In genomic region chr10:46941091-46941490, GRCh38 we compare ENCODE assay signal across 1 cellular context. TPM values are rescaled to one million over a fixed set of nuclear protein-coding genes. Genes with fewer than 3 reads are reported as not detected.
"Had no signal": no experiment of that assay in that cellular context is flagged by ENCODE, and none has a peak within 500 bp of the region (broad histone marks: within the 10 kb centered on the region; RNA-seq: fewer than 3 reads in every experiment).

No MANE protein-coding gene starts in this region.

RNA-seq across cellular contexts. Expression of gene PTPN20, which starts 29.9 kb away (rescaled TPM):
- total RNA-seq: activated CD8-positive, alpha-beta T cell treated with anti-CD3 and anti-CD28 coated beads, Interleukin-2, amount 10 ng/mL, durations not matched to agents 7 days and 5 days had no signal
